8 cellular contexts compared by ENCODE assay signal in genomic region chr1:230976825-230977747, GRCh38. TPM values are rescaled to one million over a fixed set of nuclear protein-coding genes. Genes with fewer than 3 reads are reported as not detected.
DNase-seq lines count a peak whose midpoint lies in the region; ATAC-seq, FAIRE-seq and TF ChIP-seq lines count a peak whose summit lies in the region.

No MANE protein-coding gene starts in this region.

- H3K9me3 ChIP-seq in esophagus muscularis mucosa (no peaks in the 10 kb centered on the region), small intestine (ENCODE audit: control insufficient read depth, low read depth) (no peaks in the 10 kb centered on the region), tibial nerve (no peaks in the 10 kb centered on the region)

- peak overlapping the region; percentile 89 for H3K4me3 Mint-ChIP-seq in activated CD8-positive, alpha-beta memory T cell treated with anti-CD3 and anti-CD28 coated beads, Interleukin-2, amount 10 ng/mL, durations not matched to agents 7 days and 5 days

- H3K27ac Mint-ChIP-seq in activated CD8-positive, alpha-beta memory T cell treated with anti-CD3 and anti-CD28 coated beads, Interleukin-2, amount 10 ng/mL, durations not matched to agents 7 days and 5 days, result peak overlapping the region; percentile 96

- H3K36me3 Mint-ChIP-seq in activated CD8-positive, alpha-beta memory T cell treated with anti-CD3 and anti-CD28 coated beads, Interleukin-2, amount 10 ng/mL, durations not matched to agents 7 days and 5 days, result peaks cover 24% of the 10 kb centered on the region

- H3K36me3 ChIP-seq in esophagus muscularis mucosa (peaks cover 0 to 25% (median 12%) of the 10 kb centered on the region in 4 donors), small intestine (ENCODE audit: control insufficient read depth in 2 of 2, insufficient read depth in 2 of 2, low read length in 2 of 2) (no peaks in the 10 kb centered on the region), tibial nerve (peaks cover 0 to 8% (median 0%) of the 10 kb centered on the region in 3 donors)

- no peaks in the 10 kb centered on the region for H3K27me3 Mint-ChIP-seq in activated CD8-positive, alpha-beta memory T cell treated with anti-CD3 and anti-CD28 coated beads, Interleukin-2, amount 10 ng/mL, durations not matched to agents 7 days and 5 days

- 70% methylated on average over 14 of the region's 14 CpGs for WGBS in esophagus muscularis mucosa
- WGBS in small intestine, 3 donors, result 41 to 51% (median 46%) methylated on average over 14 of the region's 14 CpGs
- 67 to 71% methylated on average over 14 of the region's 14 CpGs for WGBS in tibial nerve, 2 donors

- no peak for TF ChIP-seq POLR2A in esophagus muscularis mucosa (IDR thresholded peaks at IDR 0.05; ENCODE audit: low read depth)
- no peak for TF ChIP-seq POLR2A in tibial nerve (IDR thresholded peaks at IDR 0.05)

- no peaks in the 10 kb centered on the region for H3K9me3 Mint-ChIP-seq in activated CD8-positive, alpha-beta memory T cell treated with anti-CD3 and anti-CD28 coated beads, Interleukin-2, amount 10 ng/mL, durations not matched to agents 7 days and 5 days (ENCODE audit: low read depth)

- no peak for FAIRE-seq in small intestine (lab: Jason Lieb, UNC)

- intact Hi-C loops in esophagus muscularis mucosa (cut with DNase I), result loop anchor here (5.0 kb wide), 1 partner anchor 180 kb away; no protein-coding TSS in a partner anchor

- H3K4me1 ChIP-seq in esophagus muscularis mucosa (peaks cover 19 to 33% (median 26%) of the 10 kb centered on the region in 4 donors), small intestine (ENCODE audit: control insufficient read depth in 2 of 2, insufficient read depth in 1 of 2, low read depth in 1 of 2, low read length in 1 of 2) (peaks cover 4 to 10% of the 10 kb centered on the region in 2 donors), tibial nerve (peaks cover 0 to 32% (median 15%) of the 10 kb centered on the region in 4 donors)

- peaks cover 47% of the 10 kb centered on the region for H3K4me1 Mint-ChIP-seq in activated CD8-positive, alpha-beta memory T cell treated with anti-CD3 and anti-CD28 coated beads, Interleukin-2, amount 10 ng/mL, durations not matched to agents 7 days and 5 days

- TF ChIP-seq CTCF in esophagus muscularis mucosa (IDR thresholded peaks at IDR 0.05) (no peak), tibial nerve (IDR thresholded peaks at IDR 0.05) (no peak)

- CTCF ChIA-PET in activated CD8-positive, alpha-beta memory T cell treated with anti-CD3 and anti-CD28 coated beads, Interleukin-2, amount 10 ng/mL, durations not matched to agents 7 days and 5 days (lab: Charles Lee), result interaction anchor here (0.7 to 2.4 kb wide), 2 partner anchors 20 to 60 kb away, joined by 3 to 14 read pairs; no protein-coding TSS in a partner anchor

- H3K4me3 ChIP-seq in esophagus muscularis mucosa (peak overlapping the region; percentile 88 to 98 (median 91)), small intestine (ENCODE audit: low read depth in 1 of 2, low read length in 2 of 2) (peak overlapping the region in 1 of 2 donors; percentile 96), tibial nerve (peak overlapping the region in 2 of 4 donors; percentile 86 to 96)

- peak; percentile 65 for DNase-seq in activated CD8-positive, alpha-beta memory T cell treated with anti-CD3 and anti-CD28 coated beads, Interleukin-2, amount 10 ng/mL, durations not matched to agents 7 days and 5 days
- no peak for DNase-seq in activated CD8-positive, alpha-beta memory T cell treated with anti-CD3 and anti-CD28 coated beads for 24 hours
- DNase-seq in UCSD-AML1 (lab: John Stamatoyannopoulos, UW; ENCODE audit: unreplicated experiment) (peak; percentile 33), esophagus muscularis mucosa (ENCODE audit: extremely low spot score) (no peak), small intestine (peak; percentile 41), C1 segment of cervical spinal cord (lab: John Stamatoyannopoulos, UW) (no peak), LoVo (ENCODE audit: low spot score) (no peak), tibial nerve (ENCODE audit: low spot score in 2 of 2) (no peak)

- TF ChIP-seq EP300 in esophagus muscularis mucosa (IDR thresholded peaks at IDR 0.05) (no peak), tibial nerve (IDR thresholded peaks at IDR 0.05) (no peak)

- H3K27me3 ChIP-seq in esophagus muscularis mucosa (no peaks in the 10 kb centered on the region), small intestine (ENCODE audit: control insufficient read depth in 2 of 2, insufficient read depth in 2 of 2, low read length in 2 of 2) (no peaks in the 10 kb centered on the region), tibial nerve (no peaks in the 10 kb centered on the region)

- no peak for ATAC-seq in activated CD8-positive, alpha-beta memory T cell treated with anti-CD3 and anti-CD28 coated beads, Interleukin-2, amount 10 ng/mL, durations not matched to agents 7 days and 5 days

- H3K27ac ChIP-seq in esophagus muscularis mucosa (replicated peaks in 1 of 4), result peak overlapping the region in 3 of 4 donors; percentile 75 to 83 (median 79)
- peak overlapping the region in 1 of 2 donors; percentile 69 for H3K27ac ChIP-seq in small intestine (ENCODE audit: low read depth in 1 of 2, low read length in 1 of 2)
- peak overlapping the region in 1 of 4 donors; percentile 62 for H3K27ac ChIP-seq in tibial nerve

RNA-seq across cellular contexts. Expression of gene TTC13, which starts 1.6 kb away (rescaled TPM):
- 10 to 100 TPM; 30.8 to 39.2 TPM for total RNA-seq in activated CD8-positive, alpha-beta memory T cell treated with anti-CD3 and anti-CD28 coated beads, Interleukin-2, amount 10 ng/mL, durations not matched to agents 7 days and 5 days
- total RNA-seq in esophagus muscularis mucosa (10 to 100 TPM in 2 of 4 donors, 1 to 10 TPM in 2; 8.4 to 27.0 (median 11.5) TPM), tibial nerve (10 to 100 TPM; 20.4 to 30.1 (median 25.6) TPM)
- 1 to 10 TPM; 4.6 to 7.8 (median 7.6) TPM for polyA plus RNA-seq in small intestine

RNA-seq across cellular contexts. Expression of gene ARV1, which starts 1.8 kb away (rescaled TPM):
- total RNA-seq in activated CD8-positive, alpha-beta memory T cell treated with anti-CD3 and anti-CD28 coated beads, Interleukin-2, amount 10 ng/mL, durations not matched to agents 7 days and 5 days, result 10 to 100 TPM; 12.9 to 16.0 TPM
- total RNA-seq in esophagus muscularis mucosa (10 to 100 TPM; 14.9 to 21.6 (median 18.8) TPM), tibial nerve (10 to 100 TPM; 11.6 to 25.3 (median 14.6) TPM)
- polyA plus RNA-seq in small intestine, result 10 to 100 TPM; 15.7 to 30.5 (median 21.2) TPM

Comparison
In these comparisons a context has a peak if more than half of its experiments do, and no peak if none do; other contexts are left out.
1. DNase-seq: peak in activated CD8-positive, alpha-beta memory T cell treated with anti-CD3 and anti-CD28 coated beads, Interleukin-2, amount 10 ng/mL, durations not matched to agents 7 days and 5 days (single experiment), UCSD-AML1 (single experiment) and small intestine (single experiment); none in activated CD8-positive, alpha-beta memory T cell treated with anti-CD3 and anti-CD28 coated beads for 24 hours (single experiment), esophagus muscularis mucosa (single experiment), C1 segment of cervical spinal cord (0 of 14), LoVo (single experiment) and tibial nerve (0 of 2).